21 cellular contexts compared by ENCODE assay signal in the genomic region with DNA sequence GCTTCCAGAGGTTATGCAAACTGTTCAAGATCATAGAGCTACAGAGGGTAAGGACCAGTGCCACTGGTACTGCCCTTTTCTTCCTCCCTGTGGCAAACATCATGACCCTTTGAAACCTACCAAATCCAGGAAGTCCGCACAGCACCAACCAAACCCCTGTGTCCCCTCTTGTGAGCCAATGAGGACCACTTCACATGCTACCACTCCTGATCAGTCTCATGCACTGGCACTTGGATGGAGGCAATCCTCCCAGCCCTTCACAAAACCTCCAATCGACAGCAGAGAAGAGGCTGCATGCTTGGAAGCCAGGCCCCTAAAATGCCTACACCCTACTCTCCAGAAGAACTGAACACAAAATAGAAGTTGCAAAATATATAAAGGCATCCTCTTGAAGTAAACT.
"Had no signal": no experiment of that assay in that cellular context is flagged by ENCODE, and none has a peak within 500 bp of the region (broad histone marks: within the 10 kb centered on the region; RNA-seq: fewer than 3 reads in every experiment).

No MANE protein-coding gene starts in this region.

- H3K36me3 ChIP-seq: ovary, prostate gland, suprapubic skin had no signal

- H3K4me3 ChIP-seq: ovary, prostate gland, stomach, suprapubic skin had no signal

- H3K36me3 Mint-ChIP-seq: activated naive CD4-positive, alpha-beta T cell treated with anti-CD3 and anti-CD28 coated beads, Interleukin-2, amount 10 ng/mL, durations not matched to agents 7 days and 5 days; natural killer cell had no signal

- H3K27ac Mint-ChIP-seq: activated CD4-positive, alpha-beta memory T cell treated with anti-CD3 and anti-CD28 coated beads, Interleukin-2, amount 10 ng/mL, durations not matched to agents 7 days and 5 days; activated naive CD4-positive, alpha-beta T cell treated with anti-CD3 and anti-CD28 coated beads, Interleukin-2, amount 10 ng/mL, durations not matched to agents 7 days and 5 days; dendritic cell treated with granulocyte-macrophage colony-stimulating factor and Interleukin-4, amounts not matched to agents 40 ng/mL and 50 ng/mL, for 4 days; natural killer cell; stimulated activated memory B cell treated with anti-CD40 and anti-IgM and Interleukin-4, amounts not matched to agents 10 μg/mL and 1 μg/mL and 100 μg/mL, for 72 hours; T-helper 1 cell treated with Interleukin-12 subunit alpha and Interleukin-12 subunit beta and Interleukin-4 antibody, amounts not matched to agents 30 μg/mL and 1 μg/mL, for 36 hours; type B pancreatic cell had no signal

- H3K4me3 Mint-ChIP-seq: activated CD4-positive, alpha-beta memory T cell treated with anti-CD3 and anti-CD28 coated beads, Interleukin-2, amount 10 ng/mL, durations not matched to agents 7 days and 5 days; activated naive CD4-positive, alpha-beta T cell treated with anti-CD3 and anti-CD28 coated beads, Interleukin-2, amount 10 ng/mL, durations not matched to agents 7 days and 5 days; dendritic cell treated with granulocyte-macrophage colony-stimulating factor and Interleukin-4, amounts not matched to agents 40 ng/mL and 50 ng/mL, for 4 days; natural killer cell; stimulated activated memory B cell treated with anti-CD40 and anti-IgM and Interleukin-4, amounts not matched to agents 10 μg/mL and 1 μg/mL and 100 μg/mL, for 72 hours; T-helper 1 cell treated with Interleukin-12 subunit alpha and Interleukin-12 subunit beta and Interleukin-4 antibody, amounts not matched to agents 30 μg/mL and 1 μg/mL, for 36 hours; type B pancreatic cell had no signal

- H3K27me3 Mint-ChIP-seq: activated CD4-positive, alpha-beta memory T cell treated with anti-CD3 and anti-CD28 coated beads, Interleukin-2, amount 10 ng/mL, durations not matched to agents 7 days and 5 days; activated naive CD4-positive, alpha-beta T cell treated with anti-CD3 and anti-CD28 coated beads, Interleukin-2, amount 10 ng/mL, durations not matched to agents 7 days and 5 days; dendritic cell treated with granulocyte-macrophage colony-stimulating factor and Interleukin-4, amounts not matched to agents 40 ng/mL and 50 ng/mL, for 4 days; stimulated activated memory B cell treated with anti-CD40 and anti-IgM and Interleukin-4, amounts not matched to agents 10 μg/mL and 1 μg/mL and 100 μg/mL, for 72 hours; type B pancreatic cell had no signal

- H3K9me3 Mint-ChIP-seq: activated CD4-positive, alpha-beta memory T cell treated with anti-CD3 and anti-CD28 coated beads, Interleukin-2, amount 10 ng/mL, durations not matched to agents 7 days and 5 days; activated naive CD4-positive, alpha-beta T cell treated with anti-CD3 and anti-CD28 coated beads, Interleukin-2, amount 10 ng/mL, durations not matched to agents 7 days and 5 days; dendritic cell treated with granulocyte-macrophage colony-stimulating factor and Interleukin-4, amounts not matched to agents 40 ng/mL and 50 ng/mL, for 4 days; natural killer cell; stimulated activated memory B cell treated with anti-CD40 and anti-IgM and Interleukin-4, amounts not matched to agents 10 μg/mL and 1 μg/mL and 100 μg/mL, for 72 hours; T-helper 1 cell treated with Interleukin-12 subunit alpha and Interleukin-12 subunit beta and Interleukin-4 antibody, amounts not matched to agents 30 μg/mL and 1 μg/mL, for 36 hours; type B pancreatic cell had no signal

- H3K27ac ChIP-seq: foreskin keratinocyte, ovary, prostate gland, stomach, suprapubic skin had no signal

- DNase-seq: activated CD4-positive, alpha-beta memory T cell treated with anti-CD3 and anti-CD28 coated beads, Interleukin-2, amount 10 ng/mL, durations not matched to agents 7 days and 5 days; activated CD4-positive, alpha-beta T cell treated with anti-CD3 and anti-CD28 coated beads for 4 hours; activated CD4-positive, CD25-positive, alpha-beta regulatory T cell; activated effector memory CD4-positive, alpha-beta T cell treated with anti-CD3 and anti-CD28 coated beads, Interleukin-2, amount 50 U/mL, for 16 hours; activated naive CD4-positive, alpha-beta T cell treated with anti-CD3 and anti-CD28 coated beads, Interleukin-2, amount 10 ng/mL, durations not matched to agents 7 days and 5 days; amygdala; effector CD8-positive, alpha-beta T cell; midbrain; natural killer cell; ovary; small intestine; stimulated activated CD4-positive, alpha-beta T cell treated with anti-CD3 and anti-CD28 coated beads, Interleukin-15, amount 100 ng/mL, for 24 hours; stomach had no signal

- H3K4me1 Mint-ChIP-seq: activated CD4-positive, alpha-beta memory T cell treated with anti-CD3 and anti-CD28 coated beads, Interleukin-2, amount 10 ng/mL, durations not matched to agents 7 days and 5 days; activated naive CD4-positive, alpha-beta T cell treated with anti-CD3 and anti-CD28 coated beads, Interleukin-2, amount 10 ng/mL, durations not matched to agents 7 days and 5 days; natural killer cell had no signal

- H3K4me1 ChIP-seq: prostate gland had no signal

- H3K27me3 ChIP-seq: foreskin keratinocyte, ovary, stomach, suprapubic skin had no signal

- ATAC-seq: foreskin keratinocyte; left lobe of liver; natural killer cell; stimulated activated memory B cell treated with anti-CD40 and anti-IgM and Interleukin-4, amounts not matched to agents 10 μg/mL and 1 μg/mL and 100 μg/mL, for 72 hours had no signal

- H3K9me3 ChIP-seq: ovary, prostate gland, stomach, suprapubic skin had no signal
